2 cellular contexts compared by ENCODE assay signal in genomic region chr3:150779402-150779858, GRCh38.
TF ChIP-seq lines count a peak whose summit lies in the region.

No MANE protein-coding gene starts in this region.

TF ChIP-seq in K562, 482 proteins besides CTCF, POLR2A, EP300 and RAD21:
- no peak for TF ChIP-seq GTF2A2 (tag; IDR thresholded peaks at IDR 0.05)
- TF ChIP-seq TEAD1 (CRISPR knock-in tag; IDR thresholded peaks at IDR 0.05): 0 out of 4 replicates have a peak, but pooled peaks of 1 of the 2 experiments have one; percentile 21
- TF ChIP-seq CHD1 (IDR thresholded peaks at IDR 0.05; ENCODE audit: low read length): no peak
- no peak for TF ChIP-seq TAF15 (IDR thresholded peaks at IDR 0.05; ENCODE audit: low read depth, low read length)
TF ChIP-seq in K562: peak in this region for 1.

TF ChIP-seq in HepG2, 621 proteins besides CTCF, POLR2A, EP300 and RAD21 (continues in another document):
- TF ChIP-seq XRCC5 (optimal IDR thresholded peaks at IDR 0.05; ENCODE audit: low read length) (peak; percentile 71), THAP11 (CRISPR knock-in tag; IDR thresholded peaks at IDR 0.05) (0 out of 2 replicates have a peak, but pooled peaks have one; percentile 27), ISX (CRISPR knock-in tag; conservative IDR thresholded peaks at IDR 0.05) (no peak), YEATS2 (CRISPR knock-in tag; IDR thresholded peaks at IDR 0.05; ENCODE audit: borderline replicate concordance) (0 out of 2 replicates have a peak, but pooled peaks have one; percentile 26), MYC (CRISPR knock-in tag; IDR thresholded peaks at IDR 0.05; ENCODE audit: borderline replicate concordance) (peak; percentile 54; the same call in 1 of the 2 replicates), ZNF614 (CRISPR knock-in tag; IDR thresholded peaks at IDR 0.05; ENCODE audit: borderline replicate concordance) (peak; percentile 58; the same call in 1 of the 2 replicates), YEATS4 (CRISPR knock-in tag; IDR thresholded peaks at IDR 0.05; ENCODE audit: borderline replicate concordance) (0 out of 2 replicates have a peak, but pooled peaks have one; percentile 19), FOXC1 (CRISPR knock-in tag; IDR thresholded peaks at IDR 0.05; ENCODE audit: borderline replicate concordance) (peak; percentile 76; the same call in 1 of the 2 replicates), AGO2 (optimal IDR thresholded peaks at IDR 0.05; ENCODE audit: low read depth, low read length) (peak; percentile 22), ZBTB3 (CRISPR knock-in tag; IDR thresholded peaks at IDR 0.05; ENCODE audit: borderline replicate concordance, low read depth) (no peak), RNF2 (conservative IDR thresholded peaks at IDR 0.05; ENCODE audit: low read depth) (no peak), CBFB (CRISPR knock-in tag; IDR thresholded peaks at IDR 0.05) (no peak), AKNA (CRISPR knock-in tag; IDR thresholded peaks at IDR 0.05; ENCODE audit: borderline replicate concordance) (no peak), FUBP1 (CRISPR knock-in tag; IDR thresholded peaks at IDR 0.05; ENCODE audit: borderline replicate concordance) (no peak), CBX1 (IDR thresholded peaks at IDR 0.05; ENCODE audit: low read depth) (no peak), ZNF333 (CRISPR knock-in tag; IDR thresholded peaks at IDR 0.05; ENCODE audit: borderline replicate concordance) (no peak), KMT2A (CRISPR knock-in tag; IDR thresholded peaks at IDR 0.05) (no peak), ZNF781 (CRISPR knock-in tag; IDR thresholded peaks at IDR 0.05; ENCODE audit: borderline replicate concordance, not compliant biosample characterization) (peak; percentile 60), ZNF580 (CRISPR knock-in tag; IDR thresholded peaks at IDR 0.05; ENCODE audit: borderline replicate concordance, low read depth) (0 out of 2 replicates have a peak, but pooled peaks have one; percentile 20), ZBTB2 (CRISPR knock-in tag; IDR thresholded peaks at IDR 0.05; ENCODE audit: low read depth) (no peak), TBL1XR1 (IDR thresholded peaks at IDR 0.05; ENCODE audit: borderline replicate concordance, low read length, partially characterized antibody) (no peak), EED (CRISPR knock-in tag; IDR thresholded peaks at IDR 0.05) (0 out of 2 replicates have a peak, but pooled peaks have one; percentile 26), ZSCAN22 (CRISPR knock-in tag; IDR thresholded peaks at IDR 0.05) (no peak), ZNF460 (CRISPR knock-in tag; IDR thresholded peaks at IDR 0.05; ENCODE audit: borderline replicate concordance) (no peak), MAZ (IDR thresholded peaks at IDR 0.05; ENCODE audit: borderline replicate concordance, low read depth, low read length) (no peak), MAZ (CRISPR knock-in tag; IDR thresholded peaks at IDR 0.05; ENCODE audit: low read depth) (0 out of 2 replicates have a peak, but pooled peaks have one; percentile 41), CENPBD1 (CRISPR knock-in tag; IDR thresholded peaks at IDR 0.05; ENCODE audit: borderline replicate concordance, low read depth) (no peak), MLX (CRISPR knock-in tag; IDR thresholded peaks at IDR 0.05) (no peak), ZBTB26 (CRISPR knock-in tag; IDR thresholded peaks at IDR 0.05; ENCODE audit: borderline replicate concordance) (0 out of 2 replicates have a peak, but pooled peaks have one; percentile 26), SNAPC2 (CRISPR knock-in tag; IDR thresholded peaks at IDR 0.05) (no peak), PLSCR1 (CRISPR knock-in tag; IDR thresholded peaks at IDR 0.05; ENCODE audit: borderline replicate concordance) (no peak), ASH2L (IDR thresholded peaks at IDR 0.05; ENCODE audit: insufficient read length, low read depth, low read length) (no peak), U2AF2 (IDR thresholded peaks at IDR 0.05; ENCODE audit: low read depth, low read length) (no peak), ZNF484 (CRISPR knock-in tag; IDR thresholded peaks at IDR 0.05; ENCODE audit: borderline replicate concordance, low read depth) (no peak), ATF7 (IDR thresholded peaks at IDR 0.05) (no peak), ATF7 (CRISPR knock-in tag; IDR thresholded peaks at IDR 0.05) (no peak), HDAC2 (CRISPR knock-in tag; IDR thresholded peaks at IDR 0.05) (peak; percentile 41; the same call in 1 of the 2 replicates), MATR3 (CRISPR knock-in tag; IDR thresholded peaks at IDR 0.05) (no peak), ZNF430 (CRISPR knock-in tag; IDR thresholded peaks at IDR 0.05) (no peak), MLLT10 (CRISPR knock-in tag; IDR thresholded peaks at IDR 0.05) (no peak), ATF2 (CRISPR knock-in tag; IDR thresholded peaks at IDR 0.05) (0 out of 2 replicates have a peak, but pooled peaks have one; percentile 49), MED8 (CRISPR knock-in tag; IDR thresholded peaks at IDR 0.05; ENCODE audit: insufficient replicate concordance) (no peak), SNAI1 (CRISPR knock-in tag; IDR thresholded peaks at IDR 0.05; ENCODE audit: borderline replicate concordance) (no peak), SOX6 (IDR thresholded peaks at IDR 0.05) (no peak), SOX6 (CRISPR knock-in tag; IDR thresholded peaks at IDR 0.05) (0 out of 2 replicates have a peak, but pooled peaks have one; percentile 25), ZNF784 (CRISPR knock-in tag; IDR thresholded peaks at IDR 0.05; ENCODE audit: borderline replicate concordance) (no peak), ZNF326 (CRISPR knock-in tag; IDR thresholded peaks at IDR 0.05; ENCODE audit: borderline replicate concordance) (no peak), RXRA (CRISPR knock-in tag; IDR thresholded peaks at IDR 0.05) (0 out of 2 replicates have a peak, but pooled peaks have one; percentile 36), CCAR2 (optimal IDR thresholded peaks at IDR 0.05; ENCODE audit: low read depth, low read length) (no peak), ZNF749 (CRISPR knock-in tag; IDR thresholded peaks at IDR 0.05; ENCODE audit: borderline replicate concordance) (no peak)
